In genomic region chr2:238513346-238513745, GRCh38 we compare ENCODE assay signal across 8 cellular contexts.
DNase-seq lines count a peak whose midpoint lies in the region; ATAC-seq lines count a peak whose summit lies in the region.

No MANE protein-coding gene starts in this region.

- no peak for ATAC-seq in activated CD4-positive, CD25-positive, alpha-beta regulatory T cell treated with anti-CD3 and anti-CD28 coated beads, Interleukin-2, amount 50 U/mL, for 24 hours

- DNase-seq in NCI-H526 (lab: John Stamatoyannopoulos, UW) (peak; percentile 27 to 68), NCI-H526 treated with DMSO at 0.1 percent for 48 hours (lab: John Stamatoyannopoulos, UW) (no peak), HuH-7 (ENCODE audit: low spot score) (peak; percentile 67), UCSD-AML1 (lab: John Stamatoyannopoulos, UW; ENCODE audit: unreplicated experiment) (peak; percentile 27), hepatic stellate cell (ENCODE audit: low spot score) (peak; percentile 52), inferior parietal cortex (ENCODE audit: extremely low spot score) (no peak), retina (no peak)

Comparison
In these comparisons a context has a peak if more than half of its experiments do, and no peak if none do; other contexts are left out.
1. DNase-seq: peak in NCI-H526 (2 of 2), HuH-7 (single experiment), UCSD-AML1 (single experiment) and hepatic stellate cell (single experiment); none in NCI-H526 treated with DMSO at 0.1 percent for 48 hours (single experiment), inferior parietal cortex (single experiment) and retina (single experiment).